In the genomic region with DNA sequence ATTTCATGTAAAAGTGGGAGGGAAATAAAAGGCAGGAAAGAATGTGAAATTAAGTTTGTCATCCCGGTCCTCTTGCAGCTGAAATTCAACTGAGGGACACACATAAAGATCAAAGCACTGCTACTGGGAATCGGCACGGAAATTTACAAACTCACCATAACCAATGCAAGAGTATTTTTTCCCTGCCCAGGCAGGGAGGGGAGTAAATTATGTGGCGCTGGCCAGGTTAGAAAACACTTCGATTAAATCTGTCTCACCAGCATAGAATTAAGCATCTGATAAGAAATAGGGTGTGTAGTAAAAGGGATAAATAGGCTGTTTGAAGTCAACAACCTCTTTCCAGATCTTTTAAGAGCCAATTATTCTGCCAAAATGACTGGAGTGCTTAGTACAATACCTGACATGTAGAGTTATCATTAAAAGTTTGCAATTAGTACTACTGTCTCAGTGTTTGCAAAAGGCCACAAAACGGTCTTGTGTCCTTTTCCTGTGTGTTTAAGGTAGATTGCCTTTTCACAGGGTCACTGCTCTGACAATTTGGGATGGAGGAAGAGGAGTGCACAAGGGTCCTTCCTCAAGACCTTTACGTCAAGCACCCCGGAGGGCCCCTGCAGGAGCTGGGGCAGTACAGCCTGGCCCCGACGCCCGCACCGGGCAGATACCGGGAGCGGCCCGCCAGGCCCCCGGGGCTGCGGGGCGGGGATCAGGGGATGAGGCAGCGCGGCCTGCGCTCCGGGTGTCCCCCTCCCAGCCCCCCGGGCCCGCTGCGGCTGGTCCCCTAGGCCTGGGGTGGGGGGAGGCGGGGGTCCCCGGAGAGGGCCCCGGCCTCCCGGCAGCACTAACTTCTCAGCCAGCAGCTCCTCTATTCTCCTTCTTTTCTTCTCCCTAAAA, we compare ENCODE assay signal across 8 cellular contexts. TPM values are rescaled to one million over a fixed set of nuclear protein-coding genes. Genes with fewer than 3 reads are reported as not detected.
DNase-seq lines count a peak whose midpoint lies in the region; ATAC-seq and TF ChIP-seq lines count a peak whose summit lies in the region.

No MANE protein-coding gene starts in this region.

- peaks cover 50% of the 10 kb centered on the region for H3K4me1 Mint-ChIP-seq in type B pancreatic cell (ENCODE audit: unreplicated experiment)

- H3K4me3 Mint-ChIP-seq in type B pancreatic cell, result peak overlapping the region; percentile 89

- no peaks in the 10 kb centered on the region for H3K36me3 Mint-ChIP-seq in type B pancreatic cell

- TF ChIP-seq CTCF in OCI-LY7 (conservative IDR thresholded peaks at IDR 0.05; ENCODE audit: low read length) (no peak), colonic mucosa (IDR thresholded peaks at IDR 0.05) (no peak), lower lobe of right lung (IDR thresholded peaks at IDR 0.05) (no peak), type B pancreatic cell (conservative IDR thresholded peaks at IDR 0.05) (no peak)

- H3K36me3 ChIP-seq in OCI-LY7 (ENCODE audit: insufficient read depth, low read length), result peaks cover 33% of the 10 kb centered on the region
- H3K36me3 ChIP-seq in colonic mucosa, result no peaks in the 10 kb centered on the region
- H3K36me3 ChIP-seq in lower lobe of right lung, result peaks cover 15% of the 10 kb centered on the region

- H3K27ac Mint-ChIP-seq in type B pancreatic cell, result peak overlapping the region; percentile 64

- no peaks in the 10 kb centered on the region for H3K9me3 ChIP-seq in OCI-LY7 (ENCODE audit: low read length)
- no peaks in the 10 kb centered on the region for H3K9me3 ChIP-seq in colonic mucosa
- no peaks in the 10 kb centered on the region for H3K9me3 ChIP-seq in lower lobe of right lung

- H3K4me3 ChIP-seq in OCI-LY7 (ENCODE audit: low read depth, low read length, poor library complexity, severe bottlenecking) (peak overlapping the region; percentile 99), colonic mucosa (peak overlapping the region; percentile 83), lower lobe of right lung (peak overlapping the region; percentile 93)

- peaks cover 56% of the 10 kb centered on the region for H3K79me2 ChIP-seq in OCI-LY7 (ENCODE audit: insufficient read depth, low read depth, low read length)

- peaks cover 63% of the 10 kb centered on the region for H3K4me1 ChIP-seq in OCI-LY7 (ENCODE audit: insufficient read depth, low read length, poor library complexity, severe bottlenecking)
- H3K4me1 ChIP-seq in colonic mucosa, result peaks cover 18% of the 10 kb centered on the region
- H3K4me1 ChIP-seq in lower lobe of right lung, result peaks cover 62% of the 10 kb centered on the region

- POLR2A ChIA-PET in OCI-LY7 (lab: Charles Lee), result interaction anchor here (0.6 to 7.5 kb wide), 6 partner anchors 8 to 1384 kb away, joined by 3 to 49 read pairs (median 3); a partner anchor contains a TSS

- peak overlapping the region; percentile 6; the same call in 1 of the 2 replicates for H2AFZ ChIP-seq in OCI-LY7 (ENCODE audit: low read length)

- intact Hi-C loops in OCI-LY7 (cut with micrococcal nuclease; ENCODE audit: unreplicated experiment) (loop anchor here (1.0 to 2.0 kb wide), 2 partner anchors 21 to 28 kb away; no protein-coding TSS in a partner anchor), colonic mucosa (cut with DNase I) (no loop called here), lower lobe of right lung (cut with DNase I) (no loop called here)

- CTCF ChIA-PET in OCI-LY7 (lab: Charles Lee; ENCODE audit: unreplicated experiment), result no interaction called here

- peak overlapping the region; percentile 91 for H3K4me2 ChIP-seq in OCI-LY7 (ENCODE audit: low read length)

- peak overlapping the region; percentile 65 to 66 for H3K9ac ChIP-seq in colonic mucosa (ENCODE audit: low read depth in 2 of 2, low read length in 2 of 2)

- peak; percentile 18 for ATAC-seq in GM19328 (IDR thresholded peaks at IDR 0.05; ENCODE audit: unreplicated experiment)
- ATAC-seq in lower lobe of right lung, result peak; percentile 56 to 63

- no peaks in the 10 kb centered on the region for H3K27me3 Mint-ChIP-seq in type B pancreatic cell

- peak overlapping the region; percentile 64 for H3K27ac ChIP-seq in OCI-LY7 (ENCODE audit: low read depth, low read length, poor library complexity, severe bottlenecking)
- peak overlapping the region; percentile 68 for H3K27ac ChIP-seq in colonic mucosa
- peak overlapping the region; percentile 88 for H3K27ac ChIP-seq in lower lobe of right lung

- TSS peak; percentile 68 for BruUV-seq in OCI-LY7 (replicated peaks; lab: Mats Ljungman, UMichigan)

- no peaks in the 10 kb centered on the region for H3K9me3 Mint-ChIP-seq in type B pancreatic cell

- no peaks in the 10 kb centered on the region for H3K9me2 ChIP-seq in OCI-LY7 (ENCODE audit: insufficient read depth, low read length)

- DNase-seq in AG20443 (ENCODE audit: low spot score) (peak; percentile 48), OCI-LY7 (ENCODE audit: low spot score) (peak; percentile 28), colonic mucosa (no peak), lower lobe of right lung (no peak), type B pancreatic cell (ENCODE audit: extremely low spot score, unreplicated experiment) (no peak), NCI-H345 treated with DMSO at 0.1 percent for 48 hours (lab: John Stamatoyannopoulos, UW; ENCODE audit: unreplicated experiment) (no peak), UCSD-AML1 (lab: John Stamatoyannopoulos, UW; ENCODE audit: unreplicated experiment) (no peak)

- H3K27me3 ChIP-seq in colonic mucosa (no peaks in the 10 kb centered on the region), lower lobe of right lung (ENCODE audit: low read depth) (no peaks in the 10 kb centered on the region)

- peaks cover 5% of the 10 kb centered on the region; the same call in 1 of the 2 replicates for H4K20me1 ChIP-seq in OCI-LY7 (ENCODE audit: insufficient read depth, low read length)

RNA-seq across cellular contexts. Expression of a gene that starts 0.7 kb away (rescaled TPM):
- 66.5 and 78.8 TPM in 2 replicates for total RNA-seq in OCI-LY7 (2014; rRNA removed; shearing (Covaris generic))
- 70.2 and 70.8 TPM in 2 replicates for total RNA-seq in OCI-LY7 (2022)
- total RNA-seq in colonic mucosa, result 10 to 100 TPM; 57.4 to 59.0 TPM
- 48.3 TPM for total RNA-seq in lower lobe of right lung
- total RNA-seq in type B pancreatic cell (ENCODE audit: low replicate concordance), result 55.4 and 68.5 TPM in 2 replicates

RNA-seq across cellular contexts. Expression of a gene that starts 5.2 kb away (rescaled TPM):
- 18.5 and 28.9 TPM in 2 replicates for total RNA-seq in OCI-LY7 (2014; rRNA removed; shearing (Covaris generic))
- 25.9 and 26.7 TPM in 2 replicates for total RNA-seq in OCI-LY7 (2022)
- total RNA-seq in colonic mucosa, result 100 to 1,000 TPM in 1 of 2 donors, 10 to 100 TPM in 1; 77.8 to 156 TPM
- total RNA-seq in lower lobe of right lung, result 138 TPM
- 38.5 and 49.2 TPM in 2 replicates for total RNA-seq in type B pancreatic cell (ENCODE audit: low replicate concordance)

RNA-seq across cellular contexts. Expression of a gene that starts 27.4 kb away (rescaled TPM):
- 16.6 and 20.8 TPM in 2 replicates for total RNA-seq in OCI-LY7 (2014; rRNA removed; shearing (Covaris generic))
- total RNA-seq in OCI-LY7 (2022) (29.0 and 29.4 TPM in 2 replicates), colonic mucosa (10 to 100 TPM; 39.0 to 60.2 TPM), lower lobe of right lung (40.0 TPM), type B pancreatic cell (ENCODE audit: low replicate concordance) (34.6 and 47.6 TPM in 2 replicates)

RNA-seq across cellular contexts. Expression of a gene that starts 42.9 kb away (rescaled TPM):
- total RNA-seq in OCI-LY7 (2014; rRNA removed; shearing (Covaris generic)), result not detected in 2 replicates
- total RNA-seq in OCI-LY7 (2022) (not detected in 2 replicates), colonic mucosa (under 1 TPM in 1 of 2 donors, not detected in 1; 0.11 TPM), lower lobe of right lung (0.12 TPM), type B pancreatic cell (ENCODE audit: low replicate concordance) (0.12 TPM in 1 of 2 replicates, not detected in the other)

Comparison
In these comparisons a context has a peak if more than half of its experiments do, and no peak if none do; other contexts are left out.
1. DNase-seq: peak in AG20443 (single experiment) and OCI-LY7 (single experiment); none in colonic mucosa (single experiment), lower lobe of right lung (single experiment), type B pancreatic cell (single experiment), NCI-H345 treated with DMSO at 0.1 percent for 48 hours (single experiment) and UCSD-AML1 (single experiment).
2. Peak in every context shown above with its lines, with median percentiles within 50 percentile points of each other: H3K27ac ChIP-seq and H3K4me3 ChIP-seq.